In genomic region chr3:13537244-13537921, GRCh38 we compare ENCODE assay signal across 17 cellular contexts. TPM values are rescaled to one million over a fixed set of nuclear protein-coding genes. Genes with fewer than 3 reads are reported as not detected.
A peak's percentile ranks its signal among the peaks of the same experiment; 100 is the strongest.
DNase-seq lines count a peak whose midpoint lies in the region; ATAC-seq, FAIRE-seq and TF ChIP-seq lines count a peak whose summit lies in the region.
"Had no signal": no experiment of that assay in that cellular context is flagged by ENCODE, and none has a peak within 500 bp of the region (broad histone marks: within the 10 kb centered on the region; RNA-seq: fewer than 3 reads in every experiment).

No MANE protein-coding gene starts in this region.

- no peak for TF ChIP-seq EP300 in A549 (IDR thresholded peaks at IDR 0.05)

- H3K36me3 ChIP-seq in HEK293 (ENCODE audit: control insufficient read depth in 2 of 2, insufficient read depth in 1 of 2, low read length in 2 of 2) = no peaks in the 10 kb centered on the region
- H3K36me3 ChIP-seq: SJCRH30 had no signal

- peaks cover 84% of the 10 kb centered on the region for H3K4me1 Mint-ChIP-seq in chondrocyte (ENCODE audit: low read depth)
- H3K4me1 Mint-ChIP-seq in osteocyte (ENCODE audit: unreplicated experiment) = peaks cover 87% of the 10 kb centered on the region
- no peaks in the 10 kb centered on the region for H3K4me1 Mint-ChIP-seq in progenitor cell of endocrine pancreas (ENCODE audit: low read depth)

- H3K27ac Mint-ChIP-seq in chondrocyte (ENCODE audit: unreplicated experiment) = peak overlapping the region; percentile 99
- peak overlapping the region; percentile 97 for H3K27ac Mint-ChIP-seq in osteocyte (ENCODE audit: unreplicated experiment)
- H3K27ac Mint-ChIP-seq in progenitor cell of endocrine pancreas = no peak overlapping the region
- H3K27ac Mint-ChIP-seq: activated naive CD8-positive, alpha-beta T cell treated with anti-CD3 and anti-CD28 coated beads, Interleukin-2, amount 10 ng/mL, durations not matched to agents 7 days and 5 days; T-helper 2 cell treated with Interferon-gamma antibody and Interleukin-4, amounts not matched to agents 5 μg/mL and 100 μg/mL, for 36 hours had no signal

- H3K9me3 Mint-ChIP-seq in chondrocyte (ENCODE audit: low read depth) (peaks cover 10% of the 10 kb centered on the region), osteocyte (ENCODE audit: unreplicated experiment) (no peaks in the 10 kb centered on the region), progenitor cell of endocrine pancreas (ENCODE audit: low read depth) (peaks cover 3% of the 10 kb centered on the region)
- H3K9me3 Mint-ChIP-seq: T-helper 2 cell treated with Interferon-gamma antibody and Interleukin-4, amounts not matched to agents 5 μg/mL and 100 μg/mL, for 36 hours had no signal

- no peak for TF ChIP-seq RAD21 in A549 (conservative IDR thresholded peaks at IDR 0.05 in 1 of 2, IDR thresholded peaks at IDR 0.05 in 1 of 2)

- H3K4me1 ChIP-seq in A549 (peaks cover 44% of the 10 kb centered on the region), HEK293 (ENCODE audit: control insufficient read depth, insufficient read depth, low read length) (no peaks in the 10 kb centered on the region)
- H3K4me1 ChIP-seq: SJCRH30 had no signal

- 90% methylated on average over 6 of the region's 6 CpGs for WGBS in A549 (ENCODE audit: missing lambda C conversion rate)

- H3K4me3 ChIP-seq in A549 (no peak overlapping the region), HEK293 (ENCODE audit: low read depth, low read length) (no peak overlapping the region)
- H3K4me3 ChIP-seq: dorsolateral prefrontal cortex, SJCRH30, testis had no signal

- POLR2A ChIA-PET in A549 (lab: Yijun Ruan, JAX) = no interaction called here
- POLR2A ChIA-PET in HEK293 (lab: Yijun Ruan, JAX) = no interaction called here

- TF ChIP-seq CTCF in A549 (IDR thresholded peaks at IDR 0.05) = no peak
- no peak for TF ChIP-seq CTCF in HEK293 (tag by site-specific recombination; IDR thresholded peaks at IDR 0.05)
- TF ChIP-seq CTCF in chondrocyte (IDR thresholded peaks at IDR 0.05) = no peak
- TF ChIP-seq CTCF in osteocyte (IDR thresholded peaks at IDR 0.05) = no peak
- TF ChIP-seq CTCF in progenitor cell of endocrine pancreas (IDR thresholded peaks at IDR 0.05; ENCODE audit: unreplicated experiment) = no peak

- no peak overlapping the region for H3K4me3 Mint-ChIP-seq in chondrocyte (ENCODE audit: unreplicated experiment)
- H3K4me3 Mint-ChIP-seq in osteocyte (ENCODE audit: unreplicated experiment) = no peak overlapping the region
- H3K4me3 Mint-ChIP-seq in progenitor cell of endocrine pancreas (ENCODE audit: low read depth) = no peak overlapping the region
- H3K4me3 Mint-ChIP-seq: activated naive CD8-positive, alpha-beta T cell treated with anti-CD3 and anti-CD28 coated beads, Interleukin-2, amount 10 ng/mL, durations not matched to agents 7 days and 5 days had no signal

- H3K27me3 Mint-ChIP-seq in chondrocyte (ENCODE audit: low read depth) = no peaks in the 10 kb centered on the region
- no peaks in the 10 kb centered on the region for H3K27me3 Mint-ChIP-seq in osteocyte (ENCODE audit: unreplicated experiment)
- peaks cover 23% of the 10 kb centered on the region for H3K27me3 Mint-ChIP-seq in progenitor cell of endocrine pancreas

- H3K27ac ChIP-seq in A549 = peak overlapping the region; percentile 63 to 83; a peak in 5 of 6 replicates
- no peak overlapping the region for H3K27ac ChIP-seq in HEK293 (ENCODE audit: extremely low read depth, low read depth, low read length)
- H3K27ac ChIP-seq: HL-60, SJCRH30, testis had no signal

- no peak for DNase-seq in A549 (ENCODE audit: low read depth in 1 of 2, low spot score in 1 of 2)
- DNase-seq in chondrocyte (ENCODE audit: low spot score) = no peak
- DNase-seq in osteocyte (ENCODE audit: extremely low spot score, unreplicated experiment) = no peak
- DNase-seq in NOMO-1 (lab: John Stamatoyannopoulos, UW; ENCODE audit: unreplicated experiment in 2 of 2) = no peak
- DNase-seq in sciatic nerve (ENCODE audit: low spot score) = no peak
- DNase-seq in NCI-H2107 treated with DMSO at 0.1 percent for 48 hours (lab: John Stamatoyannopoulos, UW; ENCODE audit: unreplicated experiment) = no peak
- no peak for DNase-seq in progenitor cell of endocrine pancreas (ENCODE audit: low spot score, unreplicated experiment)
- DNase-seq: activated naive CD8-positive, alpha-beta T cell treated with anti-CD3 and anti-CD28 coated beads, Interleukin-2, amount 10 ng/mL, durations not matched to agents 7 days and 5 days; GOT3; SJCRH30; stimulated activated CD4-positive, alpha-beta T cell treated with anti-CD3 and anti-CD28 coated beads, Interleukin-12 subunit alpha, Interleukin-12 subunit beta, amount 100 ng/mL, for 4 hours; testis had no signal

- peak overlapping the region; percentile 39 for H3K4me2 ChIP-seq in A549

- H3K36me3 Mint-ChIP-seq in chondrocyte (ENCODE audit: low read depth) = no peaks in the 10 kb centered on the region
- peaks cover 3% of the 10 kb centered on the region for H3K36me3 Mint-ChIP-seq in osteocyte (ENCODE audit: unreplicated experiment)
- no peaks in the 10 kb centered on the region for H3K36me3 Mint-ChIP-seq in progenitor cell of endocrine pancreas (ENCODE audit: insufficient read depth)

- CTCF ChIA-PET in A549 (lab: Yijun Ruan, JAX) = interaction anchor here (0.9 to 5.5 kb wide), 6 partner anchors 8 to 120 kb away, joined by 4 to 29 read pairs (median 13); no protein-coding TSS in a partner anchor
- CTCF ChIA-PET in HEK293 (lab: Yijun Ruan, JAX) = interaction anchor here (0.6 kb wide), 1 partner anchor 75 kb away, joined by 3 read pairs; no protein-coding TSS in a partner anchor

- ATAC-seq in A549 (0 out of 6 replicates have a peak, but pooled peaks of 1 of the 2 experiments have one; percentile 8), sciatic nerve (no peak)

- no peak for FAIRE-seq in A549 (lab: Jason Lieb, UNC)
- FAIRE-seq: GM18507 had no signal

- intact Hi-C loops in sciatic nerve (cut with DNase I) = no loop called here

- no peak for TF ChIP-seq POLR2A in A549 (IDR thresholded peaks at IDR 0.05; ENCODE audit: low read length)

- H3K9me3 ChIP-seq in A549 (peaks cover 11% of the 10 kb centered on the region; the same call in 2 of the 3 replicates), HEK293 (ENCODE audit: control insufficient read depth, insufficient read depth, low read depth, low read length) (no peaks in the 10 kb centered on the region)
- H3K9me3 ChIP-seq: SJCRH30, testis had no signal

TF ChIP-seq in A549, 52 proteins besides CTCF, POLR2A, EP300 and RAD21 (continues in another document):
- TF ChIP-seq ZFP36 (IDR thresholded peaks at IDR 0.05; ENCODE audit: borderline replicate concordance, partially characterized antibody) = no peak
- no peak for TF ChIP-seq KDM5A (IDR thresholded peaks at IDR 0.05)
- no peak for TF ChIP-seq POLR2AphosphoS2 (conservative IDR thresholded peaks at IDR 0.05; ENCODE audit: low read length)
- TF ChIP-seq KDM1A (IDR thresholded peaks at IDR 0.05; ENCODE audit: low read depth) = no peak

TF ChIP-seq in HEK293, 187 proteins besides CTCF, POLR2A, EP300 and RAD21:
- no peak for TF ChIP-seq ZNF623 (tag by site-specific recombination; IDR thresholded peaks at IDR 0.05)
- peak; percentile 98 for TF ChIP-seq ZNF146 (tag by site-specific recombination; IDR thresholded peaks at IDR 0.05)
- TF ChIP-seq ZNF366 (tag by site-specific recombination; conservative IDR thresholded peaks at IDR 0.05) = no peak
- TF ChIP-seq, protein P1, sequence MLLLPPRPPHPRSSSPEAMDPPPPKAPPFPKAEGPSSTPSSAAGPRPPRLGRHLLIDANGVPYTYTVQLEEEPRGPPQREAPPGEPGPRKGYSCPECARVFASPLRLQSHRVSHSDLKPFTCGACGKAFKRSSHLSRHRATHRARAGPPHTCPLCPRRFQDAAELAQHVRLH (tag by site-specific recombination; IDR thresholded peaks at IDR 0.05) = peak; percentile 58; the same call in 1 of the 2 replicates
- peak; percentile 86 for TF ChIP-seq SCRT2 (tag by site-specific recombination; IDR thresholded peaks at IDR 0.05)
- peak; percentile 42; the same call in 1 of the 2 replicates for TF ChIP-seq SCRT1 (tag by site-specific recombination; IDR thresholded peaks at IDR 0.05; ENCODE audit: borderline replicate concordance)

RNA-seq across cellular contexts. Expression of gene FBLN2, which starts 11.5 kb away (rescaled TPM):
- polyA plus RNA-seq in A549 (2011; rRNA removed) (1.1 and 1.3 TPM in 2 replicates), A549 (2017; fragmentation: RNase III; extraction: RNeasy Plus Mini Kit Qiagen cat#74134 plus additional on column Dnase treatment) (1.6 to 2.7 TPM (median 2.6 TPM) in 3 replicates)
- 1.7 and 2.7 TPM in 2 replicates for polyA plus RNA-seq in A549 (2012; cell fraction: cytosol; rRNA removed)
- polyA plus RNA-seq in A549 (2012; cell fraction: nucleus; rRNA removed) = 5.7 and 7.7 TPM in 2 replicates
- 0.74 and 1.2 TPM in 2 replicates for polyA minus RNA-seq in A549 (2011; rRNA and poly(A)+ RNA removed)
- total RNA-seq in chondrocyte (284 to 413 TPM (median 394 TPM) in 3 replicates), osteocyte (215 and 251 TPM in 2 replicates), sciatic nerve (236 TPM), progenitor cell of endocrine pancreas (5.8 and 14.1 TPM in 2 replicates)
- total RNA-seq: SJCRH30 had no signal

RNA-seq across cellular contexts. Expression of gene HDAC11, which starts 57.3 kb away (rescaled TPM):
- polyA plus RNA-seq in A549 (2011; rRNA removed) (5.6 and 5.8 TPM in 2 replicates), A549 (2017; fragmentation: RNase III; extraction: RNeasy Plus Mini Kit Qiagen cat#74134 plus additional on column Dnase treatment) (8.4 to 11.3 TPM (median 9.2 TPM) in 3 replicates)
- polyA plus RNA-seq in A549 (2012; cell fraction: cytosol; rRNA removed) = 7.3 and 9.3 TPM in 2 replicates
- 9.0 and 9.7 TPM in 2 replicates for polyA plus RNA-seq in A549 (2012; cell fraction: nucleus; rRNA removed)
- polyA minus RNA-seq in A549 (2011; rRNA and poly(A)+ RNA removed) = 5.2 and 6.9 TPM in 2 replicates
- total RNA-seq in chondrocyte (10.7 to 16.5 TPM (median 15.2 TPM) in 3 replicates), osteocyte (11.9 and 13.7 TPM in 2 replicates), sciatic nerve (38.8 TPM), progenitor cell of endocrine pancreas (14.4 and 14.5 TPM in 2 replicates)

Comparison
In these comparisons a context has a peak if more than half of its experiments do, and no peak if none do; other contexts are left out.
1. RNA of gene FBLN2, which starts 11.5 kb away (total RNA-seq): 284 to 413 TPM in chondrocyte, 236 TPM in sciatic nerve (single experiment) and 215 to 251 TPM in osteocyte; 5.8 to 14.1 TPM in progenitor cell of endocrine pancreas; every median in the first group is over 10 times any median in the second.